Comparison of ENCODE assay signal across 22 cellular contexts in genomic region chr4:94856030-94856429, GRCh38.
"Had no signal": no experiment of that assay in that cellular context is flagged by ENCODE, and none has a peak within 500 bp of the region (broad histone marks: within the 10 kb centered on the region; RNA-seq: fewer than 3 reads in every experiment).

No MANE protein-coding gene starts in this region.

- DNase-seq: activated CD4-positive, alpha-beta T cell treated with anti-CD3 and anti-CD28 coated beads for 36 hours; activated CD4-positive, CD25-positive, alpha-beta regulatory T cell; activated CD8-positive, alpha-beta memory T cell treated with anti-CD3 and anti-CD28 coated beads, Interleukin-2, amount 50 U/mL, for 4 hours; activated CD8-positive, alpha-beta T cell treated with anti-CD3 and anti-CD28 coated beads for 36 hours; activated naive CD4-positive, alpha-beta T cell treated with anti-CD3 and anti-CD28 coated beads, Interleukin-2, amount 50 U/mL, for 16 hours; activated naive CD8-positive, alpha-beta T cell treated with anti-CD3 and anti-CD28 coated beads, Interleukin-2, amount 10 ng/mL, durations not matched to agents 7 days and 5 days; adrenal gland; anterior cingulate cortex; caudate nucleus; KG1; NCI-H1048; NCI-H1930; NCI-H2171; NCI-H2227 treated with DMSO at 0.1 percent for 48 hours; NCI-H446 treated with DMSO at 0.1 percent for 48 hours; NCI-H526 treated with DMSO at 0.1 percent for 48 hours; PC-3; SHP77; T-helper 2 cell; T1000 had no signal

- H3K4me3 Mint-ChIP-seq: activated CD4-positive, alpha-beta T cell treated with anti-CD3 and anti-CD28 coated beads for 36 hours; activated CD8-positive, alpha-beta T cell treated with anti-CD3 and anti-CD28 coated beads for 36 hours; activated naive CD8-positive, alpha-beta T cell treated with anti-CD3 and anti-CD28 coated beads, Interleukin-2, amount 10 ng/mL, durations not matched to agents 7 days and 5 days had no signal

- H3K27ac ChIP-seq: adrenal gland, breast epithelium, SJSA1 had no signal

- H3K27me3 ChIP-seq: adrenal gland, breast epithelium had no signal

- H3K36me3 Mint-ChIP-seq: activated naive CD8-positive, alpha-beta T cell treated with anti-CD3 and anti-CD28 coated beads, Interleukin-2, amount 10 ng/mL, durations not matched to agents 7 days and 5 days had no signal

- H3K27ac Mint-ChIP-seq: activated CD4-positive, alpha-beta T cell treated with anti-CD3 and anti-CD28 coated beads for 36 hours; activated CD8-positive, alpha-beta T cell treated with anti-CD3 and anti-CD28 coated beads for 36 hours; activated naive CD8-positive, alpha-beta T cell treated with anti-CD3 and anti-CD28 coated beads, Interleukin-2, amount 10 ng/mL, durations not matched to agents 7 days and 5 days had no signal

- H3K9me3 Mint-ChIP-seq: activated CD8-positive, alpha-beta T cell treated with anti-CD3 and anti-CD28 coated beads for 36 hours; activated naive CD8-positive, alpha-beta T cell treated with anti-CD3 and anti-CD28 coated beads, Interleukin-2, amount 10 ng/mL, durations not matched to agents 7 days and 5 days had no signal

- H3K27me3 Mint-ChIP-seq: activated CD4-positive, alpha-beta T cell treated with anti-CD3 and anti-CD28 coated beads for 36 hours; activated CD8-positive, alpha-beta T cell treated with anti-CD3 and anti-CD28 coated beads for 36 hours; activated naive CD8-positive, alpha-beta T cell treated with anti-CD3 and anti-CD28 coated beads, Interleukin-2, amount 10 ng/mL, durations not matched to agents 7 days and 5 days had no signal

- ATAC-seq: activated CD4-positive, alpha-beta T cell treated with anti-CD3 and anti-CD28 coated beads for 36 hours; activated CD8-positive, alpha-beta T cell treated with anti-CD3 and anti-CD28 coated beads for 36 hours; PC-3 had no signal

- H3K9me3 ChIP-seq: adrenal gland, breast epithelium, SJSA1 had no signal

- H3K36me3 ChIP-seq: adrenal gland, breast epithelium, SJSA1 had no signal

- H3K4me1 Mint-ChIP-seq: activated CD4-positive, alpha-beta T cell treated with anti-CD3 and anti-CD28 coated beads for 36 hours; activated naive CD8-positive, alpha-beta T cell treated with anti-CD3 and anti-CD28 coated beads, Interleukin-2, amount 10 ng/mL, durations not matched to agents 7 days and 5 days had no signal

- H3K4me3 ChIP-seq: adrenal gland, breast epithelium, SJSA1 had no signal

- H3K4me1 ChIP-seq: adrenal gland, breast epithelium, SJSA1 had no signal
